In the genomic region with DNA sequence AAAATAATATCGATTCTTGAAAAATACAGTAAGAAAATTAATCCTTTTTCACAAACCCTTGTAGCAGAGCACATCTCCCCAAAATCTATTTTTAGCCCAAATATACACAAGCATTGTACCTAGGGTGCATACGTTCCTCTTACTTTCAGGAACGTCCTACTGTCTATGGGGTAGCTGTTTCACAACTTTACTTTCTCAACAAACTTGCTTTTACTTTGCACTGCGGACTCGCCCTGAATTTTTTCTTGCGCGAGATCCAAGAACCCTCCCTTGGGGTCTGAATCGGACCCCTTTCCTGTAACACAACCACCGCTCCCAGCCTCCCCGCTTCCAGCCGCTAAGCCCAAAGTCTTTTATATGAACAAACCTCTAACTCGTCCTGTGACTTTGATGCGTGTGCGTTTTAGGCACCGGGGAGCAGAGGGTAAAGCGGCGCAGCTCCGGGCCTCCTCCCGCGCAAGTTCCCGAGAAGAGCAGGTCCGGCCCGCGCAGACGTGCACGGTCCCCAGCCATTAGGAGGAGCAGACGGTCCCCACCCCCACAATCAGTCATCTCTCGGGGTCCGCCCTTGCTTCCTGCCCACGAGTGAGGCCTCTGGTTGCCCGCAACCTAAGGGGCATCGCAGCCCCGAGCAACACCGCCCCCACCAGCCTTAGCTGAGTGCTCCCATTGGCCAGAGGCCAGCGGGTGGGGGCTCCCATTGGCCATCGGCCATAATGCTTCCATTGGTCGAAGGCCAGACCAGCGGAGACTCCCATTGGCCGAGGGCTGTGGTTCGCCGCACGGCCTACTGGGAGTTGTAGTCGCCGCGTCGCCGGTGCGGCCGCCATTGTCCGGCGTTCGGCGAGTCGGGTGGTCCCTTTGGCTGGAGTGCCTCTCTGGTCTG, we compare ENCODE assay signal across 8 cellular contexts. TPM values are rescaled to one million over a fixed set of nuclear protein-coding genes. Genes with fewer than 3 reads are reported as not detected.
A peak's percentile ranks its signal among the peaks of the same experiment; 100 is the strongest.
DNase-seq lines count a peak whose midpoint lies in the region; ATAC-seq, FAIRE-seq and TF ChIP-seq lines count a peak whose summit lies in the region.

Gene ZNF8, plus strand, starts transcription at position 800 of the 886 bp plus-strand sequence. CDS start 127 bp downstream, outside the sequence.

- peak; percentile 68 for TF ChIP-seq POLR2A in endothelial cell of umbilical vein (IDR thresholded peaks at IDR 0.05; ENCODE audit: low read depth, low read length)

- H3K36me3 ChIP-seq in OCI-LY3 (replicated peaks; ENCODE audit: low read depth, low read length) = peaks cover 66% of the 10 kb centered on the region
- no peaks in the 10 kb centered on the region for H3K36me3 ChIP-seq in endothelial cell of umbilical vein (ENCODE audit: control insufficient read depth in 2 of 2, extremely low read depth in 1 of 2, insufficient read depth in 2 of 2, low read length in 2 of 2)

- peak; percentile 91 for ATAC-seq in GM21528 (IDR thresholded peaks at IDR 0.05; ENCODE audit: low FRiP score, unreplicated experiment)

- H3K27ac ChIP-seq in OCI-LY3 (ENCODE audit: low read length) = peak within 1 kb of the TSS; percentile 58
- H3K27ac ChIP-seq in endothelial cell of umbilical vein (ENCODE audit: insufficient read depth, low read depth, low read length) = peak within 1 kb of the TSS; percentile 76

- TSS peak; percentile 38 for BruUV-seq in endothelial cell of umbilical vein (replicated peaks; lab: Mats Ljungman, UMichigan)

- H2AFZ ChIP-seq in OCI-LY3 (ENCODE audit: low read depth, low read length) (peak within 1 kb of the TSS; percentile 93), endothelial cell of umbilical vein (ENCODE audit: low read depth, low read length) (peak within 1 kb of the TSS; percentile 80)

- H3K9me1 ChIP-seq in endothelial cell of umbilical vein (replicated peaks; ENCODE audit: control insufficient read depth, extremely low read depth, insufficient read depth, low read length) = no peaks in the 10 kb centered on the region

- H3K4me1 ChIP-seq in OCI-LY3 (ENCODE audit: low read length) = peaks cover 13% of the 10 kb centered on the region
- peaks cover 8% of the 10 kb centered on the region for H3K4me1 ChIP-seq in endothelial cell of umbilical vein (ENCODE audit: control insufficient read depth, extremely low read depth, insufficient read depth, low read length)

- H4K20me1 ChIP-seq in OCI-LY3 (ENCODE audit: insufficient read depth, low read length) = no peaks in the 10 kb centered on the region
- no peaks in the 10 kb centered on the region for H4K20me1 ChIP-seq in endothelial cell of umbilical vein (replicated peaks; ENCODE audit: control insufficient read depth, extremely low read depth, insufficient read depth, low read length)

- dilution Hi-C loops in endothelial cell of umbilical vein (cut with MboI; ENCODE audit: extremely low pct_ligation_motif_present, low sequenced_read_pairs) = no loop called here

- DNase-seq in DMS 273 treated with DMSO at 0.1 percent for 48 hours (lab: John Stamatoyannopoulos, UW) = peak; percentile 97
- peak; percentile 99 for DNase-seq in HuH-7.5 (ENCODE audit: low spot score)
- peak; percentile 96 for DNase-seq in activated T-cell treated with anti-CD3 and anti-CD28 coated beads for 24 hours (ENCODE audit: low read depth)
- DNase-seq in endothelial cell of umbilical vein (ENCODE audit: low read depth, low spot score) = peak; percentile 99
- peak; percentile 97 for DNase-seq in midbrain (lab: John Stamatoyannopoulos, UW)
- peak; percentile 99 for DNase-seq in stimulated activated CD8-positive, alpha-beta memory T cell treated with anti-CD3 and anti-CD28 coated beads, Interleukin-15, amount 100 ng/mL, for 48 hours (ENCODE audit: low read depth in 2 of 2)

- peak; percentile 98 for FAIRE-seq in endothelial cell of umbilical vein (lab: Jason Lieb, UNC)

- H3K9ac ChIP-seq in OCI-LY3 (ENCODE audit: low read length) (peak within 1 kb of the TSS; percentile 88), endothelial cell of umbilical vein (replicated peaks; ENCODE audit: extremely low read depth, insufficient read depth, low read length) (peak within 1 kb of the TSS; percentile 89)

- H3K79me2 ChIP-seq in OCI-LY3 (ENCODE audit: low read length) (peaks cover 49% of the 10 kb centered on the region), endothelial cell of umbilical vein (ENCODE audit: control insufficient read depth, insufficient read depth, low read length) (peaks cover 26% of the 10 kb centered on the region)

- H3K27me3 ChIP-seq in OCI-LY3 (ENCODE audit: low read depth, low read length) = no peaks in the 10 kb centered on the region
- no peaks in the 10 kb centered on the region for H3K27me3 ChIP-seq in endothelial cell of umbilical vein (ENCODE audit: control insufficient read depth in 2 of 2, insufficient read depth in 2 of 2, low read length in 2 of 2)

- POLR2A ChIA-PET in endothelial cell of umbilical vein (lab: Charles Lee) = interaction anchor here (1.0 kb wide), 1 partner anchor 26 kb away, joined by 3 read pairs; the partner anchor contains the start of gene ERVK3-1

- H3K4me2 ChIP-seq in OCI-LY3 (ENCODE audit: low read length) (peak within 1 kb of the TSS; percentile 90), endothelial cell of umbilical vein (ENCODE audit: insufficient read depth, low read length) (peak within 1 kb of the TSS; percentile 65)

- TF ChIP-seq CTCF in OCI-LY3 (IDR thresholded peaks at IDR 0.05; ENCODE audit: low read depth, low read length) (no peak), endothelial cell of umbilical vein (IDR thresholded peaks at IDR 0.05; ENCODE audit: extremely low read depth in 1 of 2, insufficient read depth in 1 of 2, low read depth in 1 of 2, low read length in 2 of 2) (peak in 1 of 2 donors; percentile 22)

- H3K9me3 ChIP-seq in OCI-LY3 (ENCODE audit: insufficient read depth, low read length) = peaks cover 14% of the 10 kb centered on the region
- no peaks in the 10 kb centered on the region for H3K9me3 ChIP-seq in endothelial cell of umbilical vein (replicated peaks; ENCODE audit: control insufficient read depth, insufficient read depth, low read length)

- intact Hi-C loops in endothelial cell of umbilical vein (cut with micrococcal nuclease) = loop anchor here (1.0 to 2.0 kb wide), 6 partner anchors 27 to 295 kb away; partner anchors contain the start of genes ERVK3-1, MZF1, ZNF497 and ZNF544

- H3K4me3 ChIP-seq in OCI-LY3 (ENCODE audit: low read length) = peak within 1 kb of the TSS; percentile 84
- H3K4me3 ChIP-seq in endothelial cell of umbilical vein (replicated peaks in 1 of 3; ENCODE audit: insufficient read depth in 1 of 3, low read depth in 1 of 3, low read length in 3 of 3) = peak within 1 kb of the TSS; percentile 67 to 72 (median 70)

- CTCF ChIA-PET in endothelial cell of umbilical vein (lab: Charles Lee) = interaction anchor here (0.6 to 1.0 kb wide), 2 partner anchors 60 to 236 kb away, joined by 3 read pairs; no protein-coding TSS in a partner anchor

TF ChIP-seq in endothelial cell of umbilical vein, 7 proteins besides CTCF, POLR2A, EP300 and RAD21:
- TF ChIP-seq FOS (IDR thresholded peaks at IDR 0.05; ENCODE audit: borderline replicate concordance, insufficient read depth, low read length) (no peak), JUN (IDR thresholded peaks at IDR 0.05; ENCODE audit: borderline replicate concordance, insufficient read depth, insufficient read length, low read depth) (no peak), MYC (IDR thresholded peaks at IDR 0.05; ENCODE audit: low read depth, low read length) (peak; percentile 11), POLR2AphosphoS5 (IDR thresholded peaks at IDR 0.05; ENCODE audit: insufficient read depth, low read depth, low read length) (peak; percentile 81)
TF ChIP-seq in endothelial cell of umbilical vein: peak in this region for 2.

RNA-seq across cellular contexts. Expression of gene ZNF8, which starts in this region (rescaled TPM):
- total RNA-seq in endothelial cell of umbilical vein = 6.3 and 6.8 TPM in 2 replicates
- 3.7 and 4.0 TPM in 2 replicates for polyA plus RNA-seq in endothelial cell of umbilical vein
- 2.4 and 2.7 TPM in 2 replicates for polyA plus RNA-seq in endothelial cell of umbilical vein (2011; cell fraction: cytosol; rRNA removed)
- polyA plus RNA-seq in endothelial cell of umbilical vein (2011; cell fraction: nucleus; rRNA removed) = 9.2 and 10.2 TPM in 2 replicates
- polyA plus RNA-seq in endothelial cell of umbilical vein (2012) = 1.2 and 1.4 TPM in 2 replicates
- polyA minus RNA-seq in endothelial cell of umbilical vein = 12.1 and 12.5 TPM in 2 replicates
- polyA minus RNA-seq in endothelial cell of umbilical vein (2011; cell fraction: cytosol; rRNA and poly(A)+ RNA removed) = 5.1 TPM
- 6.0 and 9.5 TPM in 2 replicates for polyA minus RNA-seq in endothelial cell of umbilical vein (2011; cell fraction: nucleus; rRNA and poly(A)+ RNA removed)

Comparison
In these comparisons a context has a peak if more than half of its experiments do, and no peak if none do; other contexts are left out.
1. Peak in every context shown above with its lines: DNase-seq, ATAC-seq, H3K4me3 ChIP-seq and H3K27ac ChIP-seq.